Comparison of ENCODE assay signal across 16 cellular contexts in genomic region chr3:152096280-152096679, GRCh38.
"Had no signal": no experiment of that assay in that cellular context is flagged by ENCODE, and none has a peak within 500 bp of the region (broad histone marks: within the 10 kb centered on the region; RNA-seq: fewer than 3 reads in every experiment).

No MANE protein-coding gene starts in this region.

- H3K9me3 ChIP-seq: adrenal gland, pancreas, thyroid gland had no signal

- ATAC-seq: activated naive CD4-positive, alpha-beta T cell treated with anti-CD3 and anti-CD28 coated beads, Interleukin-2, amount 50 U/mL, for 72 hours; left cardiac atrium; natural killer cell; pancreas had no signal

- H3K27ac ChIP-seq: adrenal gland, pancreas, VCaP had no signal

- H3K36me3 ChIP-seq: adrenal gland, pancreas, thyroid gland had no signal

- H3K4me3 ChIP-seq: adrenal gland, pancreas, thyroid gland had no signal

- H3K4me1 ChIP-seq: adrenal gland, pancreas, thyroid gland had no signal

- DNase-seq: activated CD4-positive, alpha-beta T cell treated with anti-CD3 and anti-CD28 coated beads for 1 hour; activated CD4-positive, alpha-beta T cell treated with anti-CD3 and anti-CD28 coated beads, Interleukin-2, amount 50 U/mL, for 4 hours; activated gamma-delta T cell; adrenal gland; effector CD8-positive, alpha-beta T cell; left cardiac atrium; mesendoderm; natural killer cell; pancreas; stimulated activated CD4-positive, alpha-beta T cell treated with anti-CD3 and anti-CD28 coated beads, Interleukin-12 subunit alpha, Interleukin-12 subunit beta, amount 100 ng/mL, for 4 hours; stimulated activated CD4-positive, alpha-beta T cell treated with anti-CD3 and anti-CD28 coated beads, Interleukin-1b, Interleukin-23, amount 100 ng/mL, for 48 hours; stimulated activated CD8-positive, alpha-beta memory T cell treated with anti-CD3 and anti-CD28 coated beads, Interleukin-4, amount 100 ng/mL, for 48 hours; stimulated activated naive CD4-positive, alpha-beta T cell; thyroid gland had no signal

- H3K27me3 ChIP-seq: adrenal gland, pancreas, thyroid gland had no signal
